14 cellular contexts compared by ENCODE assay signal in the genomic region with DNA sequence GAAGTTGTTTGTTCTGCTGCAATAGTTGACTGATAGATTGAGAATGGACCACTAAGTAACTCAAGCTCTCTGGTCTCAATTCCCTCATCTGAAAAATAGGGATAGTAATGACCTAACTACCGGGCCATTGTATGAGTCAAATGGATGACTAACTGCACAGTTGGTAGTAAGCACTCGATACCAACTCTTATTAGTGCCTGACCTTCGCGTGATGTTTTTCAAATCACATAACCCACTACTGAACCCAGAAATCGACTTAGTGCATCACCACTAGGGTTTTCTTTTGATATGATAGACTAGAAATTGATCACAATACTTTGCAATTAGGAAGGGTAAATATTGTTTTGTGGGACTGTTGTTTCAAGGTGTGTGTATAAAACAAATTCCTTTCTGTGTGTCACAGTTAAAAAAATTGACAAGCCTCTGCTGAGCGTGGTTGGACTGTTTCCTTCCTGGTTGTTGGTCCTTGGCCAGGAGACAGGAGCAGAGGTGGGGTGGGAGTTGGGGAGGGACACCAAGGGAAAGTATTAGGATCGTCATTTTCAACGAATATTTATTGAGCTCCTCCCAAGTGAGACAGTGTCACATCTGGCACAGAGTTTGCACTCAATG. TPM values are rescaled to one million over a fixed set of nuclear protein-coding genes. Genes with fewer than 3 reads are reported as not detected.
DNase-seq lines count a peak whose midpoint lies in the region; ATAC-seq and TF ChIP-seq lines count a peak whose summit lies in the region.
"Had no signal": no experiment of that assay in that cellular context is flagged by ENCODE, and none has a peak within 500 bp of the region (broad histone marks: within the 10 kb centered on the region; RNA-seq: fewer than 3 reads in every experiment).

No MANE protein-coding gene starts in this region.

- H4K20me1 ChIP-seq in mammary epithelial cell (ENCODE audit: insufficient read depth, low read length), result no peaks in the 10 kb centered on the region

- DNase-seq in Caki2 (ENCODE audit: low read depth) (peak; percentile 39), M059J (ENCODE audit: low read depth) (peak; percentile 76), mammary epithelial cell (peak; percentile 77), lower lobe of right lung (peak; percentile 4), GM13976 (ENCODE audit: low spot score) (no peak), Kasumi-1 (lab: John Stamatoyannopoulos, UW) (no peak), NCI-H345 (lab: John Stamatoyannopoulos, UW) (no peak)
- no peak for DNase-seq in effector memory CD4-positive, alpha-beta T cell
- DNase-seq: activated CD4-positive, alpha-beta T cell treated with anti-CD3 and anti-CD28 coated beads, Interleukin-2, amount 50 U/mL, for 1 hour; BE2C; effector CD4-positive, alpha-beta T cell; NCI-H1048; NCI-H510A; ovary had no signal

- dilution Hi-C loops in mammary epithelial cell (cut with HindIII; ENCODE audit: low sequenced_read_pairs), result loop anchor here (5.0 kb wide), 3 partner anchors 50 to 90 kb away; no protein-coding TSS in a partner anchor

- H3K4me2 ChIP-seq in mammary epithelial cell (ENCODE audit: insufficient read depth, low read depth, low read length), result peak overlapping the region; percentile 16

- in situ Hi-C loops in Caki2 (cut with HindIII; ENCODE audit: low pct_unique_long_range_greater_than_20kb, low sequenced_read_pairs) (no loop called here), mammary epithelial cell (cut with MboI; ENCODE audit: low sequenced_read_pairs in 2 of 2) (no loop called here), GM13976 (cut with MboI; ENCODE audit: low sequenced_read_pairs, unreplicated experiment) (no loop called here)

- CTCF ChIA-PET in mammary epithelial cell (lab: Charles Lee; ENCODE audit: low non-redundant PET), result interaction anchor here (0.6 kb wide), 1 partner anchor 103 kb away, joined by 8 read pairs; no protein-coding TSS in a partner anchor

- intact Hi-C loops in mammary epithelial cell (cut with micrococcal nuclease), result loop anchor here (2.0 kb wide), 1 partner anchor 55 kb away; no protein-coding TSS in a partner anchor
- intact Hi-C loops in lower lobe of right lung (cut with DNase I), result no loop called here

- H3K36me3 ChIP-seq in mammary epithelial cell (ENCODE audit: insufficient read depth, low read length) (no peaks in the 10 kb centered on the region), lower lobe of right lung (no peaks in the 10 kb centered on the region)
- H3K36me3 ChIP-seq in effector memory CD4-positive, alpha-beta T cell (ENCODE audit: control insufficient read depth, insufficient read depth, low read length), result no peaks in the 10 kb centered on the region
- H3K36me3 ChIP-seq: BE2C, ovary had no signal

- H2AFZ ChIP-seq in mammary epithelial cell (ENCODE audit: low read depth, low read length), result no peak overlapping the region

- no TSS peak for BruUV-seq in mammary epithelial cell (replicated peaks; lab: Mats Ljungman, UMichigan)

- H3K79me2 ChIP-seq in mammary epithelial cell (ENCODE audit: insufficient read depth, low read length), result no peaks in the 10 kb centered on the region

- H3K9ac ChIP-seq in mammary epithelial cell (ENCODE audit: insufficient read depth, low read length), result no peak overlapping the region

- H3K4me3 ChIP-seq in mammary epithelial cell (replicated peaks in 1 of 3; ENCODE audit: insufficient read depth in 1 of 3, low read depth in 2 of 3, low read length in 3 of 3) (no peak overlapping the region), lower lobe of right lung (no peak overlapping the region)
- no peak overlapping the region for H3K4me3 ChIP-seq in effector memory CD4-positive, alpha-beta T cell (ENCODE audit: insufficient read depth, low read depth, low read length, poor library complexity, severe bottlenecking)
- H3K4me3 ChIP-seq: ovary had no signal

- peaks cover 2% of the 10 kb centered on the region for H3K27me3 ChIP-seq in mammary epithelial cell (ENCODE audit: insufficient read depth, low read length)
- H3K27me3 ChIP-seq in lower lobe of right lung (ENCODE audit: low read depth), result no peaks in the 10 kb centered on the region
- no peaks in the 10 kb centered on the region for H3K27me3 ChIP-seq in effector memory CD4-positive, alpha-beta T cell (replicated peaks; ENCODE audit: control insufficient read depth, insufficient read depth, low read length, poor library complexity, severe bottlenecking)
- H3K27me3 ChIP-seq: BE2C, ovary had no signal

- peaks cover 11% of the 10 kb centered on the region for H3K4me1 ChIP-seq in mammary epithelial cell (ENCODE audit: insufficient read depth, low read length)
- H3K4me1 ChIP-seq in lower lobe of right lung, result no peaks in the 10 kb centered on the region
- no peaks in the 10 kb centered on the region for H3K4me1 ChIP-seq in effector memory CD4-positive, alpha-beta T cell (ENCODE audit: control insufficient read depth, insufficient read depth, low read length, poor library complexity, severe bottlenecking)
- H3K4me1 ChIP-seq: BE2C had no signal

- H3K27ac ChIP-seq in mammary epithelial cell (ENCODE audit: insufficient read depth, low read depth, low read length) (no peak overlapping the region), lower lobe of right lung (no peak overlapping the region)
- no peak overlapping the region for H3K27ac ChIP-seq in effector memory CD4-positive, alpha-beta T cell (ENCODE audit: insufficient read depth, low read length, poor library complexity, severe bottlenecking)
- H3K27ac ChIP-seq: ovary had no signal

- H3K9me3 ChIP-seq in mammary epithelial cell (replicated peaks; ENCODE audit: insufficient read depth, low read length), result no peaks in the 10 kb centered on the region
- H3K9me3 ChIP-seq in lower lobe of right lung, result no peaks in the 10 kb centered on the region
- no peaks in the 10 kb centered on the region for H3K9me3 ChIP-seq in effector memory CD4-positive, alpha-beta T cell (ENCODE audit: control insufficient read depth, low read length)
- H3K9me3 ChIP-seq: BE2C, ovary had no signal

- TF ChIP-seq CTCF in mammary epithelial cell (conservative IDR thresholded peaks at IDR 0.05 in 1 of 2, IDR thresholded peaks at IDR 0.05 in 1 of 2; ENCODE audit: extremely low read depth in 1 of 2, insufficient read depth in 1 of 2, low read depth in 1 of 2, low read length in 2 of 2), result no peak
- TF ChIP-seq CTCF in lower lobe of right lung (IDR thresholded peaks at IDR 0.05), result no peak
- no peak for TF ChIP-seq CTCF in GM13976 (IDR thresholded peaks at IDR 0.05; ENCODE audit: borderline replicate concordance, control extremely low read depth, extremely low read depth, insufficient read depth, missing control alignments)

- 33% methylated on average over 7 of the region's 8 CpGs for WGBS in mammary epithelial cell (ENCODE audit: low coverage, missing lambda C conversion rate)

- no peak for ATAC-seq in lower lobe of right lung

RNA-seq across cellular contexts. Expression of a gene that starts 54.0 kb away (rescaled TPM):
- 23.9 and 43.5 TPM in 2 replicates for total RNA-seq in Caki2 (2014; rRNA removed; shearing (Covaris generic); ENCODE audit: low replicate concordance)
- 36.0 and 57.4 TPM in 2 replicates for total RNA-seq in M059J (2014; rRNA removed; shearing (Covaris generic))
- total RNA-seq in mammary epithelial cell, result 10 to 100 TPM; 18.5 to 50.1 TPM
- polyA plus RNA-seq in mammary epithelial cell, result 68.6 TPM
- polyA minus RNA-seq in mammary epithelial cell, result 212 TPM
- 9.2 TPM for total RNA-seq in lower lobe of right lung

Comparison
In these comparisons a context has a peak if more than half of its experiments do, and no peak if none do; other contexts are left out.
1. DNase-seq: peak in Caki2 (single experiment), M059J (single experiment), mammary epithelial cell (single experiment) and lower lobe of right lung (single experiment); none in effector memory CD4-positive, alpha-beta T cell (0 of 3), GM13976 (single experiment), Kasumi-1 (0 of 2) and NCI-H345 (single experiment).